ENCODE assay signal across 2 cellular contexts in genomic region chr10:95770084-95770720, GRCh38.
TF ChIP-seq lines count a peak whose summit lies in the region.

No MANE protein-coding gene starts in this region.

TF ChIP-seq in IMR-90, 13 proteins besides CTCF, POLR2A, EP300 and RAD21:
- TF ChIP-seq RCOR1 (IDR thresholded peaks at IDR 0.05; ENCODE audit: insufficient replicate concordance, low read length) (no peak), ELK1 (IDR thresholded peaks at IDR 0.05; ENCODE audit: borderline replicate concordance, low read depth, low read length) (no peak), NFE2L2 (IDR thresholded peaks at IDR 0.05; ENCODE audit: low read depth, low read length) (no peak), USF2 (IDR thresholded peaks at IDR 0.05; ENCODE audit: low read depth, low read length) (no peak), FOS (IDR thresholded peaks at IDR 0.05; ENCODE audit: low read depth, low read length) (no peak), BHLHE40 (IDR thresholded peaks at IDR 0.05; ENCODE audit: low read depth, low read length) (no peak), MXI1 (IDR thresholded peaks at IDR 0.05; ENCODE audit: borderline replicate concordance, low read depth, low read length) (no peak), SMC3 (IDR thresholded peaks at IDR 0.05; ENCODE audit: low read depth, low read length) (no peak), CEBPB (IDR thresholded peaks at IDR 0.05; ENCODE audit: low read depth, low read length) (no peak), CHD1 (IDR thresholded peaks at IDR 0.05; ENCODE audit: low read depth, low read length) (no peak), RFX5 (IDR thresholded peaks at IDR 0.05; ENCODE audit: low read depth, low read length) (no peak), MAZ (IDR thresholded peaks at IDR 0.05; ENCODE audit: borderline replicate concordance, low read depth, low read length) (no peak), MAFK (IDR thresholded peaks at IDR 0.05; ENCODE audit: low read depth, low read length) (no peak)

TF ChIP-seq in H1, 55 proteins besides CTCF, POLR2A, EP300 and RAD21:
- no peak for TF ChIP-seq RNF2 (IDR thresholded peaks at IDR 0.05; ENCODE audit: borderline replicate concordance, low read depth, low read length, missing control alignments, poor library complexity, severe bottlenecking)
- TF ChIP-seq KDM1A (IDR thresholded peaks at IDR 0.05; ENCODE audit: borderline replicate concordance, low read length): no peak
- TF ChIP-seq TAF7 (optimal IDR thresholded peaks at IDR 0.05; ENCODE audit: borderline replicate concordance, low read depth, low read length): no peak
- no peak for TF ChIP-seq PHF8 (conservative IDR thresholded peaks at IDR 0.05; ENCODE audit: low read depth, low read length)
- no peak for TF ChIP-seq GABPA (IDR thresholded peaks at IDR 0.05; ENCODE audit: borderline replicate concordance, insufficient read depth, low read length)
- no peak for TF ChIP-seq RBBP5 (IDR thresholded peaks at IDR 0.05; ENCODE audit: borderline replicate concordance, low read depth, low read length)
- TF ChIP-seq ASH2L (IDR thresholded peaks at IDR 0.05; ENCODE audit: low read length): no peak
- TF ChIP-seq KDM4A (IDR thresholded peaks at IDR 0.05; ENCODE audit: low read depth, low read length, severe bottlenecking): no peak
- no peak for TF ChIP-seq ZNF274 (IDR thresholded peaks at IDR 0.05; ENCODE audit: borderline replicate concordance, extremely low read depth, low read length)
- no peak for TF ChIP-seq BACH1 (IDR thresholded peaks at IDR 0.05; ENCODE audit: low read length)
- no peak for TF ChIP-seq POU5F1 (IDR thresholded peaks at IDR 0.05; ENCODE audit: low read depth, low read length)
- no peak for TF ChIP-seq SP1 (IDR thresholded peaks at IDR 0.05; ENCODE audit: low read depth, low read length)
- no peak for TF ChIP-seq EZH2 (IDR thresholded peaks at IDR 0.05; ENCODE audit: low read depth, low read length, severe bottlenecking)
- TF ChIP-seq MAFK (IDR thresholded peaks at IDR 0.05; ENCODE audit: low read depth, low read length): no peak
- TF ChIP-seq E2F6 (IDR thresholded peaks at IDR 0.05): no peak
- no peak for TF ChIP-seq USF2 (IDR thresholded peaks at IDR 0.05; ENCODE audit: low read length)
- no peak for TF ChIP-seq MAX (IDR thresholded peaks at IDR 0.05)
- no peak for TF ChIP-seq JUN (IDR thresholded peaks at IDR 0.05; ENCODE audit: low read depth, low read length)
- TF ChIP-seq SIRT6 (IDR thresholded peaks at IDR 0.05; ENCODE audit: low read length): no peak
- no peak for TF ChIP-seq CHD2 (IDR thresholded peaks at IDR 0.05; ENCODE audit: low read length)
TF ChIP-seq in H1: peak in this region for 0.
